ENCODE assay signal across 19 cellular contexts in the genomic region with DNA sequence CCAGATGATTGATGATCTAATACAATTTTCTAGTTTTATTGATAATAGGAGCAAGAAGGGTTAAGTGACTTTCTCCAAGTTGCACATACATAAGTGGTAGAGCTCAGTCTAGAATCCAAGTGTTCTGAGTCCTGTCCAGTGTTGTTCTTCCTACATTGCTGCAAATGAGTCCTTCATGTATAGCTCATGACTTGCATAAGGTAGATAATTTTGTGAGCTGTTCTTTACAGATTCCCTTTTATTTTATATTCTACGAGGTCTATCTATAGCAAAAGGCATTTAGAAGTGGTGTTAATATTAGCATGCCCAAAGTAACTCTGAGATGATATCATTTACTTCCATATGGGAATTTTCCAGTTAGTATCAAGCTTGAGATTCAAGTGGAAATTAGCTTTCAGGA. TPM values are rescaled to one million over a fixed set of nuclear protein-coding genes. Genes with fewer than 3 reads are reported as not detected.
DNase-seq lines count a peak whose midpoint lies in the region; TF ChIP-seq lines count a peak whose summit lies in the region.
"Had no signal": no experiment of that assay in that cellular context is flagged by ENCODE, and none has a peak within 500 bp of the region (broad histone marks: within the 10 kb centered on the region; RNA-seq: fewer than 3 reads in every experiment).

No MANE protein-coding gene starts in this region.

- CTCF ChIA-PET in HEK293 (lab: Yijun Ruan, JAX), result no interaction called here

- no peak overlapping the region for H3K27ac Mint-ChIP-seq in osteocyte (ENCODE audit: unreplicated experiment)
- H3K27ac Mint-ChIP-seq: B cell; CD4-positive, CD25-positive, alpha-beta regulatory T cell; CD8-positive, alpha-beta T cell; H9; HFFc6 had no signal

- H3K4me3 Mint-ChIP-seq in osteocyte (ENCODE audit: unreplicated experiment), result no peak overlapping the region
- H3K4me3 Mint-ChIP-seq: B cell; CD4-positive, CD25-positive, alpha-beta regulatory T cell; CD8-positive, alpha-beta T cell; H9; HFFc6 had no signal

- peaks cover 0 to 7% of the 10 kb centered on the region in 2 experiments; a peak in 1 of 3 replicates for H3K36me3 ChIP-seq in HEK293 (ENCODE audit: control insufficient read depth in 2 of 2, insufficient read depth in 1 of 2, low read length in 2 of 2)

- no peaks in the 10 kb centered on the region for H3K9me3 Mint-ChIP-seq in osteocyte (ENCODE audit: unreplicated experiment)
- H3K9me3 Mint-ChIP-seq: CD4-positive, CD25-positive, alpha-beta regulatory T cell; CD8-positive, alpha-beta T cell; H9; HFFc6 had no signal

- no peaks in the 10 kb centered on the region for H3K4me1 Mint-ChIP-seq in osteocyte (ENCODE audit: unreplicated experiment)
- H3K4me1 Mint-ChIP-seq: B cell had no signal

- peaks cover 5% of the 10 kb centered on the region for H3K36me3 Mint-ChIP-seq in osteocyte (ENCODE audit: unreplicated experiment)

- no peaks in the 10 kb centered on the region for H3K4me1 ChIP-seq in HEK293 (ENCODE audit: control insufficient read depth, insufficient read depth, low read length)
- H3K4me1 ChIP-seq: Caco-2 had no signal

- no peaks in the 10 kb centered on the region for H3K9me3 ChIP-seq in HEK293 (ENCODE audit: control insufficient read depth, insufficient read depth, low read depth, low read length)
- H3K9me3 ChIP-seq: BLaER1, Caco-2 had no signal

- H3K4me3 ChIP-seq in HEK293 (ENCODE audit: low read depth, low read length), result no peak overlapping the region
- H3K4me3 ChIP-seq: BLaER1, GM23248 had no signal

- TF ChIP-seq CTCF in HEK293 (tag by site-specific recombination; IDR thresholded peaks at IDR 0.05), result no peak
- no peak for TF ChIP-seq CTCF in osteocyte (IDR thresholded peaks at IDR 0.05)

- POLR2A ChIA-PET in HEK293 (lab: Yijun Ruan, JAX), result no interaction called here

- H3K27ac ChIP-seq in HEK293 (ENCODE audit: extremely low read depth, low read depth, low read length), result no peak overlapping the region
- peak overlapping the region; percentile 66 for H3K27ac ChIP-seq in caudate nucleus (ENCODE audit: low read depth, low read length)
- H3K27ac ChIP-seq: BLaER1, C4-2B, GM23248 had no signal

- DNase-seq in caudate nucleus (lab: John Stamatoyannopoulos, UW), result no peak
- DNase-seq in superior temporal gyrus (ENCODE audit: extremely low spot score), result peak; percentile 51
- no peak for DNase-seq in NCI-H446 treated with DMSO at 0.1 percent for 48 hours (lab: John Stamatoyannopoulos, UW)
- no peak for DNase-seq in central memory CD4-positive, alpha-beta T cell
- DNase-seq in osteocyte (ENCODE audit: extremely low spot score, unreplicated experiment), result no peak
- DNase-seq: Caco-2; CD4-positive, CD25-positive, alpha-beta regulatory T cell; CD8-positive, alpha-beta T cell; DMS153; DMS79; EL; GDM1; GM23248; H9; HFFc6 had no signal

- H3K27me3 Mint-ChIP-seq in osteocyte (ENCODE audit: unreplicated experiment), result no peaks in the 10 kb centered on the region
- H3K27me3 Mint-ChIP-seq: B cell; CD4-positive, CD25-positive, alpha-beta regulatory T cell had no signal

TF ChIP-seq in HEK293, 187 proteins besides CTCF, POLR2A, EP300 and RAD21:
- TF ChIP-seq ZNF677 (tag by site-specific recombination; IDR thresholded peaks at IDR 0.05), result peak; percentile 77
- no peak for TF ChIP-seq ZNF549 (tag by site-specific recombination; IDR thresholded peaks at IDR 0.05)

RNA-seq across cellular contexts. Expression of gene MRPS30, which starts 20.0 kb away (rescaled TPM):
- total RNA-seq in osteocyte, result 35.3 and 40.2 TPM in 2 replicates
